ENCODE assay signal across 18 cellular contexts in genomic region chr4:126800723-126801191, GRCh38.
"Had no signal": no experiment of that assay in that cellular context is flagged by ENCODE, and none has a peak within 500 bp of the region (broad histone marks: within the 10 kb centered on the region; RNA-seq: fewer than 3 reads in every experiment).

No MANE protein-coding gene starts in this region.

- H3K27me3 ChIP-seq: body of pancreas, esophagus muscularis mucosa, thyroid gland had no signal

- H3K36me3 ChIP-seq: esophagus muscularis mucosa, lower lobe of right lung, thyroid gland had no signal

- H3K27me3 Mint-ChIP-seq: activated CD4-positive, alpha-beta T cell treated with anti-CD3 and anti-CD28 coated beads, Interleukin-2, amount 10 ng/mL, durations not matched to agents 7 days and 5 days; activated T-cell treated with anti-CD3 and anti-CD28 coated beads, Interleukin-2, amount 50 U/mL, for 24 hours; stimulated activated naive B cell treated with anti-CD40 and anti-IgM and Interleukin-4, amounts not matched to agents 10 μg/mL and 1 μg/mL and 100 μg/mL, for 72 hours had no signal

- H3K36me3 Mint-ChIP-seq: stimulated activated naive B cell treated with anti-CD40 and anti-IgM and Interleukin-4, amounts not matched to agents 10 μg/mL and 1 μg/mL and 100 μg/mL, for 72 hours had no signal

- H3K9me3 ChIP-seq: body of pancreas, esophagus muscularis mucosa, lower lobe of right lung, thyroid gland had no signal

- H3K4me1 Mint-ChIP-seq: activated CD4-positive, alpha-beta T cell treated with anti-CD3 and anti-CD28 coated beads, Interleukin-2, amount 10 ng/mL, durations not matched to agents 7 days and 5 days; stimulated activated naive B cell treated with anti-CD40 and anti-IgM and Interleukin-4, amounts not matched to agents 10 μg/mL and 1 μg/mL and 100 μg/mL, for 72 hours had no signal

- H3K27ac Mint-ChIP-seq: activated CD4-positive, alpha-beta T cell treated with anti-CD3 and anti-CD28 coated beads, Interleukin-2, amount 10 ng/mL, durations not matched to agents 7 days and 5 days; activated CD8-positive, alpha-beta T cell treated with anti-CD3 and anti-CD28 coated beads, Interleukin-2, amount 10 ng/mL, durations not matched to agents 7 days and 5 days; activated naive CD4-positive, alpha-beta T cell treated with anti-CD3 and anti-CD28 coated beads for 36 hours; activated T-cell treated with anti-CD3 and anti-CD28 coated beads, Interleukin-2, amount 50 U/mL, for 24 hours; stimulated activated naive B cell treated with anti-CD40 and anti-IgM and Interleukin-4, amounts not matched to agents 10 μg/mL and 1 μg/mL and 100 μg/mL, for 72 hours had no signal

- H3K4me3 ChIP-seq: body of pancreas, esophagus muscularis mucosa, lower lobe of right lung, thyroid gland had no signal

- H3K4me3 Mint-ChIP-seq: activated CD4-positive, alpha-beta T cell treated with anti-CD3 and anti-CD28 coated beads, Interleukin-2, amount 10 ng/mL, durations not matched to agents 7 days and 5 days; activated CD8-positive, alpha-beta T cell treated with anti-CD3 and anti-CD28 coated beads, Interleukin-2, amount 10 ng/mL, durations not matched to agents 7 days and 5 days; activated naive CD4-positive, alpha-beta T cell treated with anti-CD3 and anti-CD28 coated beads for 36 hours; activated T-cell treated with anti-CD3 and anti-CD28 coated beads, Interleukin-2, amount 50 U/mL, for 24 hours; nephron; stimulated activated naive B cell treated with anti-CD40 and anti-IgM and Interleukin-4, amounts not matched to agents 10 μg/mL and 1 μg/mL and 100 μg/mL, for 72 hours had no signal

- H3K27ac ChIP-seq: body of pancreas, esophagus muscularis mucosa, lower lobe of right lung, thyroid gland had no signal

- H3K9me3 Mint-ChIP-seq: nephron had no signal

- DNase-seq: activated CD4-positive, alpha-beta T cell treated with anti-CD3 and anti-CD28 coated beads, Interleukin-2, amount 10 ng/mL, durations not matched to agents 7 days and 5 days; activated CD8-positive, alpha-beta T cell treated with anti-CD3 and anti-CD28 coated beads, Interleukin-2, amount 10 ng/mL, durations not matched to agents 7 days and 5 days; activated naive CD4-positive, alpha-beta T cell treated with anti-CD3 and anti-CD28 coated beads for 36 hours; activated T-cell treated with anti-CD3 and anti-CD28 coated beads, Interleukin-2, amount 50 U/mL, for 24 hours; body of pancreas; dermis blood vessel endothelial cell; effector memory CD4-positive, alpha-beta T cell; foreskin melanocyte; glutamatergic neuron; hypothalamus; islet precursor cell; lower lobe of right lung; nucleus accumbens; retina; stimulated activated naive B cell treated with anti-CD40 and anti-IgM and Interleukin-4, amounts not matched to agents 10 μg/mL and 1 μg/mL and 100 μg/mL, for 72 hours; thyroid gland had no signal

- ATAC-seq: activated CD8-positive, alpha-beta T cell treated with anti-CD3 and anti-CD28 coated beads, Interleukin-2, amount 10 ng/mL, durations not matched to agents 7 days and 5 days; body of pancreas; lower lobe of right lung; stimulated activated naive B cell treated with anti-CD40 and anti-IgM and Interleukin-4, amounts not matched to agents 10 μg/mL and 1 μg/mL and 100 μg/mL, for 72 hours had no signal

- H3K4me1 ChIP-seq: body of pancreas, lower lobe of right lung, thyroid gland had no signal
